In genomic region chr6:149031545-149032317, GRCh38 we compare ENCODE assay signal across 8 cellular contexts.
DNase-seq lines count a peak whose midpoint lies in the region; ATAC-seq and TF ChIP-seq lines count a peak whose summit lies in the region.

No MANE protein-coding gene starts in this region.

- peak; percentile 12 for ATAC-seq in HG03196 (IDR thresholded peaks at IDR 0.05; ENCODE audit: unreplicated experiment)
- ATAC-seq in stimulated activated naive CD8-positive, alpha-beta T cell treated with anti-CD3 and anti-CD28 coated beads, Interleukin-15, Interleukin-2, amounts not matched to agents 100 U/mL and 50 U/mL, for 24 hours = peak; percentile 33
- ATAC-seq in GM19324 (IDR thresholded peaks at IDR 0.05; ENCODE audit: low FRiP score, unreplicated experiment) = no peak

- DNase-seq in EH (ENCODE audit: low read depth) (peak; percentile 95), fibroblast of the aortic adventitia (ENCODE audit: low read depth) (peak; percentile 86), NCI-H2029 treated with DMSO at 0.1 percent for 48 hours (lab: John Stamatoyannopoulos, UW) (no peak), ecto neural progenitor cell (ENCODE audit: low spot score) (no peak)
- peak; percentile 17 to 30 for DNase-seq in activated CD4-positive, alpha-beta T cell treated with anti-CD3 and anti-CD28 coated beads, Interleukin-2, amount 50 U/mL, for 4 hours
- DNase-seq in stimulated activated naive CD8-positive, alpha-beta T cell treated with anti-CD3 and anti-CD28 coated beads, Interleukin-15, Interleukin-2, amounts not matched to agents 100 U/mL and 50 U/mL, for 24 hours = peak; percentile 44

- H3K4me3 ChIP-seq in fibroblast of the aortic adventitia (ENCODE audit: low read depth, low read length) = no peak overlapping the region

- TF ChIP-seq CTCF in fibroblast of the aortic adventitia (IDR thresholded peaks at IDR 0.05; ENCODE audit: insufficient read depth, low read length) = no peak

Comparison
In these comparisons a context has a peak if more than half of its experiments do, and no peak if none do; other contexts are left out.
1. DNase-seq: peak in EH (single experiment), activated CD4-positive, alpha-beta T cell treated with anti-CD3 and anti-CD28 coated beads, Interleukin-2, amount 50 U/mL, for 4 hours (2 of 2), fibroblast of the aortic adventitia (single experiment) and stimulated activated naive CD8-positive, alpha-beta T cell treated with anti-CD3 and anti-CD28 coated beads, Interleukin-15, Interleukin-2, amounts not matched to agents 100 U/mL and 50 U/mL, for 24 hours (single experiment); none in NCI-H2029 treated with DMSO at 0.1 percent for 48 hours (single experiment) and ecto neural progenitor cell (single experiment).